In the genomic region with DNA sequence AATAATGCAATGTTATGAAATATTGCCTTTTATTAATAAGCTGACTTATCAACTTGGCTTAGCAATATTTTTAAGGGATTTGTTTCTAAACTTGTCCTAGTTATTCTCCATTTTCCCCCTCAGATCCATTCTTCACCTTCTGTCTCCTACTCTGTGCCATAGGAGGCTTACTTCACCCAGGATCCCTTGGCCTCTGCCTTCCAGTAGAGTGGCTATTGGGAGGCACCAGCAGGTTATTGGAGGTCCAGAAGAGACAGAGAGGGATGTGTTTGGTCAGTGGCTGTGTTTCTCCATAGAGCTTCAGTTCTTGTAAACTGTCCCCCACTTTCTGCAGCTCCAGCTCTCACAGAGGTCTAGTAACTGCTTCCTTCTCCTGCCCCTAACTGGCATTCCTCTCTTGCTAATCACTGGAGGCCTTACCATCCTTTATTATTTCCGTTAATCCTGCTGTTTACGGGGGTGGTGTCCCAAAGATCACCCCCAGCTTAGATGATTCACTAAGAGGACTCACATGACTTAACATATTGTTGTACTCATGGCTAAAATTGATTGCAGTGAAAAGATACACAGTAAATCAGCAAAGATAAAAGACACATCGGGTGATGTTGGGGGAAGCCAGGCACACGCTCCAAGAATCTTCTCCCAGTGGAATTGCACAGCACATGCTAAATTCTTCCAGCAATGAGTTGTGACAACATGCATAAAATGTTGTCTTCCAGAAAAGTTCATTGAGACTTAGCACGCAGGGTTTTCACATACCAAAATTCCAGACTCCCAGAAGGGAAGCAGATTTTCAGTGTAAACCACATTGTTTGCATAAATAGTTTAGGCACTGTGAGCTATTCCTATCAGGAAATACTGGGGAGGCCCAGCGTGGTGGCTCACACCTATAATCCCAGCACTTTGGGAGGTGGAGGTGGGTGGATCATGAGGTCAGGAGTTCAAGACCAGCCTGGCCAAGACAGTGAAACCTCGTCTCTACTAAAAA, we compare ENCODE assay signal across 1 cellular context.
TF ChIP-seq lines count a peak whose summit lies in the region.

No MANE protein-coding gene starts in this region.

TF ChIP-seq in SK-N-SH treated with all-trans-retinoic acid at 6 μM for 48 hours, 23 proteins besides CTCF, POLR2A, EP300 and RAD21 (continued from another document):
- TF ChIP-seq, protein P1, sequence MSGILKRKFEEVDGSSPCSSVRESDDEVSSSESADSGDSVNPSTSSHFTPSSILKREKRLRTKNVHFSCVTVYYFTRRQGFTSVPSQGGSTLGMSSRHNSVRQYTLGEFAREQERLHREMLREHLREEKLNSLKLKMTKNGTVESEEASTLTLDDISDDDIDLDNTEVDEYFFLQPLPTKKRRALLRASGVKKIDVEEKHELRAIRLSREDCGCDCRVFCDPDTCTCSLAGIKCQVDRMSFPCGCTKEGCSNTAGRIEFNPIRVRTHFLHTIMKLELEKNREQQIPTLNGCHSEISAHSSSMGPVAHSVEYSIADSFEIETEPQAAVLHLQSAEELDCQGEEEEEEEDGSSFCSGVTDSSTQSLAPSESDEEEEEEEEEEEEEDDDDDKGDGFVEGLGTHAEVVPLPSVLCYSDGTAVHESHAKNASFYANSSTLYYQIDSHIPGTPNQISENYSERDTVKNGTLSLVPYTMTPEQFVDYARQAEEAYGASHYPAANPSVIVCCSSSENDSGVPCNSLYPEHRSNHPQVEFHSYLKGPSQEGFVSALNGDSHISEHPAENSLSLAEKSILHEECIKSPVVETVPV (CRISPR knock-in tag; IDR thresholded peaks at IDR 0.05), result no peak
- TF ChIP-seq ZFP30 (CRISPR knock-in tag; IDR thresholded peaks at IDR 0.05), result no peak
